In genomic region chr17:17356149-17356930, GRCh38 we compare ENCODE assay signal across 8 cellular contexts.
DNase-seq lines count a peak whose midpoint lies in the region; ATAC-seq, FAIRE-seq and TF ChIP-seq lines count a peak whose summit lies in the region.

No MANE protein-coding gene starts in this region.

- H3K9me3 Mint-ChIP-seq in central memory CD8-positive, alpha-beta T cell = no peaks in the 10 kb centered on the region

- TF ChIP-seq POLR2A in H54 (IDR thresholded peaks at IDR 0.05; ENCODE audit: low read depth, low read length) = no peak

- no peak; the same call in none of the 2 replicates for TF ChIP-seq CTCF in AG09319 (IDR thresholded peaks at IDR 0.05; ENCODE audit: low read depth, low read length)

- H3K4me1 Mint-ChIP-seq in central memory CD8-positive, alpha-beta T cell = no peaks in the 10 kb centered on the region

- H3K27me3 Mint-ChIP-seq in central memory CD8-positive, alpha-beta T cell = peaks cover 16% of the 10 kb centered on the region

- no peaks in the 10 kb centered on the region for H3K36me3 Mint-ChIP-seq in central memory CD8-positive, alpha-beta T cell (ENCODE audit: insufficient read depth)

- no peak overlapping the region for H3K4me3 Mint-ChIP-seq in central memory CD8-positive, alpha-beta T cell

- peak; percentile 62 for ATAC-seq in activated CD4-positive, CD25-positive, alpha-beta regulatory T cell treated with anti-CD3 and anti-CD28 coated beads, Interleukin-2, amount 50 U/mL, for 24 hours
- ATAC-seq in central memory CD8-positive, alpha-beta T cell (replicated peaks; ENCODE audit: extremely low read depth, poor library complexity, severe bottlenecking) = no peak
- ATAC-seq in HG02981 (IDR thresholded peaks at IDR 0.05; ENCODE audit: unreplicated experiment) = no peak

- H3K27ac Mint-ChIP-seq in central memory CD8-positive, alpha-beta T cell (ENCODE audit: low read depth) = no peak overlapping the region

- FAIRE-seq in H54 (lab: Jason Lieb, UNC) = peak; percentile 53

- DNase-seq in AG09319 (ENCODE audit: extremely low read depth, low read depth) (peak; percentile 75), H54 (ENCODE audit: insufficient read length, low spot score) (peak; percentile 91), NCI-H345 treated with DMSO at 0.1 percent for 48 hours (lab: John Stamatoyannopoulos, UW; ENCODE audit: unreplicated experiment) (peak; percentile 66), kidney glomerular epithelial cell (lab: John Stamatoyannopoulos, UW) (peak; percentile 61)
- peak; percentile 58 to 65 for DNase-seq in central memory CD8-positive, alpha-beta T cell (ENCODE audit: low spot score in 2 of 2)
- DNase-seq in stimulated activated CD4-positive, alpha-beta T cell treated with anti-CD3 and anti-CD28 coated beads, Interleukin-2, amount 100 ng/mL, for 24 hours = peak; percentile 72 to 74

Comparison
In these comparisons a context has a peak if more than half of its experiments do, and no peak if none do; other contexts are left out.
1. ATAC-seq: peak in activated CD4-positive, CD25-positive, alpha-beta regulatory T cell treated with anti-CD3 and anti-CD28 coated beads, Interleukin-2, amount 50 U/mL, for 24 hours (2 of 2); none in central memory CD8-positive, alpha-beta T cell (single experiment) and HG02981 (single experiment).
2. Peak in every context shown above with its lines, with median percentiles within 50 percentile points of each other: DNase-seq.